In the genomic region with DNA sequence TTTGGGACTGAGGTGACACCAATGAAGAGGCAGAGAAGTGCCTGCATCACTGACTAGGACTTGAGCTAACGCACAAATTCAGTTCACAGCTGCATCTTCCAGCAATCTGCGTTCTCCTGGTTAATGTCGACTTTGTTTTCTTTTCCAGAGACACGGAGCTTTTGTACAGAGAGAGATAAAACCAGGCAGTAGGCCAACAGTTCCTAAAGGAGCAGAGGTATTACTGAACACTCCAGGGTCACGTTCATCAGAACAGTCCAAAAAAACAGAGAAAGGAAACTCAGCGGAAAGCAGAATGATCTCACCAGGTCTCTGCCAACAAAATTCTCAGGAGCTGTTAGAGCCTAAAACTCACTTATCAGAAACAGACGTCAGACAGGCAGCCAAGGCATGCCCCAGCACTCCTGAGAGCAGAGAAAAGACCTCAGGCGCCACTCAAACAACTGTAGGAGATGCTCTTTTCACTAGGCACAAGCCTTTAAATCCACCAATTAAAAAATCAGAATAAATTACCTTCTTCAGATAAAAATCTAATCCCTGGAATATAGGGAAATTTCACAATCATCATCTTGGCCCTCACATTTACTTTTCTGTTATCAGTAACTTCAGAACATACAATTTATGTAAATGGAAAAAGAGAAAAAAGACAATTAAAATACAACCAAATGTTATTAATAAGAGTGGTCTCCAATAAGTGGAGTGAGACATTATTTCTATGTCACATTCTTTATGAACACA, we compare ENCODE assay signal across 10 cellular contexts.
A peak's percentile ranks its signal among the peaks of the same experiment; 100 is the strongest.
DNase-seq lines count a peak whose midpoint lies in the region; ATAC-seq, FAIRE-seq and TF ChIP-seq lines count a peak whose summit lies in the region.
"Had no signal": no experiment of that assay in that cellular context is flagged by ENCODE, and none has a peak within 500 bp of the region (broad histone marks: within the 10 kb centered on the region; RNA-seq: fewer than 3 reads in every experiment).

No MANE protein-coding gene starts in this region.

- H2AFZ ChIP-seq in ACC112 (ENCODE audit: low read length, unreplicated experiment) = peak overlapping the region; percentile 7
- peak overlapping the region; percentile 40 for H2AFZ ChIP-seq in neural progenitor cell (replicated peaks)

- DNase-seq in NCI-H774 (lab: John Stamatoyannopoulos, UW) (peak; percentile 19), fibroblast of mammary gland (ENCODE audit: low read depth) (peak; percentile 75), neural progenitor cell (ENCODE audit: low spot score) (no peak), T-helper 2 cell (no peak), frontal cortex (ENCODE audit: low spot score in 2 of 2) (no peak), T-helper 17 cell (no peak), UCSD-AML1 (lab: John Stamatoyannopoulos, UW; ENCODE audit: unreplicated experiment) (no peak)
- DNase-seq: retina had no signal

- H3K4me3 ChIP-seq in ACC112 (ENCODE audit: low read depth, low read length) (peak overlapping the region; percentile 25), fibroblast of mammary gland (ENCODE audit: control insufficient read depth, low read depth, low read length) (no peak overlapping the region), neural progenitor cell (no peak overlapping the region)

- peaks cover 2% of the 10 kb centered on the region for H3K9me3 Mint-ChIP-seq in neural progenitor cell

- H3K27ac ChIP-seq in ACC112 (ENCODE audit: low read depth, low read length) = peak overlapping the region; percentile 33
- H3K27ac ChIP-seq in neural progenitor cell = no peak overlapping the region
- H3K27ac ChIP-seq: C4-2B had no signal

- no peak for TF ChIP-seq CTCF in fibroblast of mammary gland (conservative IDR thresholded peaks at IDR 0.05; ENCODE audit: control insufficient read depth, insufficient read depth, low read depth, low read length)
- no peak for TF ChIP-seq CTCF in neural progenitor cell (IDR thresholded peaks at IDR 0.05)

- no peak overlapping the region for H3K9ac ChIP-seq in neural progenitor cell

- H3K4me1 Mint-ChIP-seq in neural progenitor cell (peaks cover 4% of the 10 kb centered on the region), T-helper 17 cell (no peaks in the 10 kb centered on the region)

- H3K27me3 Mint-ChIP-seq in neural progenitor cell (ENCODE audit: insufficient read depth, low read depth) (peaks cover 3% of the 10 kb centered on the region), T-helper 17 cell (peaks cover 28% of the 10 kb centered on the region)

- H3K36me3 Mint-ChIP-seq in neural progenitor cell (peaks cover 1% of the 10 kb centered on the region), T-helper 17 cell (ENCODE audit: low read depth) (no peaks in the 10 kb centered on the region)

- H3K79me2 ChIP-seq in ACC112 (ENCODE audit: control insufficient read depth, insufficient read depth, low read length, unreplicated experiment) (no peaks in the 10 kb centered on the region), neural progenitor cell (ENCODE audit: low read depth) (no peaks in the 10 kb centered on the region)

- H3K36me3 ChIP-seq in ACC112 (ENCODE audit: insufficient read depth, low read length) (no peaks in the 10 kb centered on the region), neural progenitor cell (no peaks in the 10 kb centered on the region)

- H3K4me2 ChIP-seq in neural progenitor cell = no peak overlapping the region

- H3K9me3 ChIP-seq in neural progenitor cell (ENCODE audit: low read depth) (no peaks in the 10 kb centered on the region), T-helper 17 cell (ENCODE audit: control insufficient read depth, low read length, poor library complexity, severe bottlenecking) (no peaks in the 10 kb centered on the region)

- H3K27me3 ChIP-seq in ACC112 (ENCODE audit: insufficient read depth, low read length) (no peaks in the 10 kb centered on the region), neural progenitor cell (no peaks in the 10 kb centered on the region)

- H4K20me1 ChIP-seq in neural progenitor cell (ENCODE audit: low read depth) = no peaks in the 10 kb centered on the region

- no peak for ATAC-seq in T-helper 17 cell

- H3K4me3 Mint-ChIP-seq in neural progenitor cell (no peak overlapping the region), T-helper 17 cell (no peak overlapping the region)

- no peak overlapping the region for H3K27ac Mint-ChIP-seq in neural progenitor cell
- H3K27ac Mint-ChIP-seq in T-helper 17 cell = no peak overlapping the region

- no peak for FAIRE-seq in frontal cortex (lab: Jason Lieb, UNC)

- no peaks in the 10 kb centered on the region for H3F3A ChIP-seq in neural progenitor cell (ENCODE audit: low read depth)

- H3K4me1 ChIP-seq in ACC112 (ENCODE audit: control insufficient read depth, insufficient read depth, low read length, unreplicated experiment) (peaks cover 5% of the 10 kb centered on the region), neural progenitor cell (no peaks in the 10 kb centered on the region)

Comparison
In these comparisons a context has a peak if more than half of its experiments do, and no peak if none do; other contexts are left out.
1. DNase-seq: peak in NCI-H774 (single experiment) and fibroblast of mammary gland (single experiment); none in neural progenitor cell (single experiment), T-helper 2 cell (0 of 5), frontal cortex (0 of 2), T-helper 17 cell (0 of 3) and UCSD-AML1 (single experiment).